21 cellular contexts compared by ENCODE assay signal in genomic region chr1:3577711-3578432, GRCh38. TPM values are rescaled to one million over a fixed set of nuclear protein-coding genes. Genes with fewer than 3 reads are reported as not detected.
DNase-seq lines count a peak whose midpoint lies in the region; ATAC-seq and TF ChIP-seq lines count a peak whose summit lies in the region.
"Had no signal": no experiment of that assay in that cellular context is flagged by ENCODE, and none has a peak within 500 bp of the region (broad histone marks: within the 10 kb centered on the region; RNA-seq: fewer than 3 reads in every experiment).

No MANE protein-coding gene starts in this region.

- peaks cover 0 to 42% (median 0%) of the 10 kb centered on the region in 4 donors for H3K27me3 ChIP-seq in esophagus squamous epithelium
- H3K27me3 ChIP-seq: tibial nerve had no signal

- H3K36me3 ChIP-seq in esophagus squamous epithelium, result no peaks in the 10 kb centered on the region
- H3K36me3 ChIP-seq: tibial nerve had no signal

- ATAC-seq in GM19324 (IDR thresholded peaks at IDR 0.05; ENCODE audit: low FRiP score, unreplicated experiment), result no peak
- ATAC-seq: stimulated activated naive CD8-positive, alpha-beta T cell treated with anti-CD3 and anti-CD28 coated beads, Interleukin-15, Interleukin-2, amounts not matched to agents 100 U/mL and 50 U/mL, for 24 hours had no signal

- TF ChIP-seq POLR2A in esophagus squamous epithelium (IDR thresholded peaks at IDR 0.05), result no peak

- no peak overlapping the region for H3K4me3 ChIP-seq in astrocyte of the spinal cord (ENCODE audit: low read depth, low read length)
- H3K4me3 ChIP-seq in esophagus squamous epithelium, result no peak overlapping the region
- H3K4me3 ChIP-seq: skin epidermis, tibial nerve had no signal

- in situ Hi-C loops in astrocyte of the spinal cord (cut with HindIII; ENCODE audit: low sequenced_read_pairs), result no loop called here

- DNase-seq in M059J (ENCODE audit: low read depth) (peak; percentile 93), astrocyte of the spinal cord (ENCODE audit: low read depth, low spot score) (peak; percentile 66), myocyte (ENCODE audit: low read depth) (peak; percentile 25), SW480 (ENCODE audit: low spot score) (no peak), esophagus squamous epithelium (lab: John Stamatoyannopoulos, UW) (no peak)
- no peak for DNase-seq in activated CD4-positive, alpha-beta T cell treated with anti-CD3 and anti-CD28 coated beads for 4 hours
- DNase-seq: activated CD4-positive, alpha-beta T cell treated with anti-CD3 and anti-CD28 coated beads, Interleukin-2, amount 50 U/mL, for 48 hours; activated naive CD4-positive, alpha-beta T cell; CD4-positive, alpha-beta T cell; DMS153; foreskin melanocyte; hippocampal formation; islet precursor cell; NCI-H526; stimulated activated CD4-positive, alpha-beta T cell treated with anti-CD3 and anti-CD28 coated beads, Interleukin-2, amount 100 ng/mL, for 24 hours; stimulated activated naive CD8-positive, alpha-beta T cell treated with anti-CD3 and anti-CD28 coated beads, Interleukin-15, Interleukin-2, amounts not matched to agents 100 U/mL and 50 U/mL, for 24 hours had no signal

- peaks cover 0 to 16% (median 0%) of the 10 kb centered on the region in 3 donors for H3K4me1 ChIP-seq in esophagus squamous epithelium

- H3K9me3 ChIP-seq in esophagus squamous epithelium, result no peaks in the 10 kb centered on the region
- H3K9me3 ChIP-seq: tibial nerve had no signal

- intact Hi-C loops in esophagus squamous epithelium (cut with DNase I), result no loop called here

- WGBS in esophagus squamous epithelium, 2 donors, result 55 to 63% methylated on average over 4 to 5 of the region's 27 CpGs

- no peak for TF ChIP-seq CTCF in C4-2B (conservative IDR thresholded peaks at IDR 0.05)
- no peak for TF ChIP-seq CTCF in astrocyte of the spinal cord (IDR thresholded peaks at IDR 0.05; ENCODE audit: low read depth, low read length)
- TF ChIP-seq CTCF in esophagus squamous epithelium (IDR thresholded peaks at IDR 0.05), result no peak

- H3K27ac ChIP-seq in C4-2B, result peak overlapping the region; percentile 41
- H3K27ac ChIP-seq in esophagus squamous epithelium, result no peak overlapping the region
- H3K27ac ChIP-seq: epithelial cell of prostate, skin epidermis, tibial nerve had no signal

RNA-seq across cellular contexts. Expression of gene MEGF6, which starts 33.4 kb away (rescaled TPM):
- total RNA-seq in M059J (2014; rRNA removed; shearing (Covaris generic)), result 6.5 and 20.9 TPM in 2 replicates
- total RNA-seq in myocyte, result 0.13 and 0.16 TPM in 2 replicates
- polyA plus RNA-seq in myocyte (2012), result 45.6 TPM
- 10 to 100 TPM in 3 of 4 donors, 1 to 10 TPM in 1; 8.8 to 27.1 (median 16.8) TPM for total RNA-seq in esophagus squamous epithelium

RNA-seq across cellular contexts. Expression of gene TPRG1L, which starts 46.9 kb away (rescaled TPM):
- 12.8 and 16.0 TPM in 2 replicates for total RNA-seq in M059J (2014; rRNA removed; shearing (Covaris generic))
- total RNA-seq in myocyte, result 19.7 and 23.2 TPM in 2 replicates
- polyA plus RNA-seq in myocyte (2012), result 78.4 TPM
- 10 to 100 TPM; 27.9 to 44.7 (median 33.2) TPM for total RNA-seq in esophagus squamous epithelium

Comparison
In these comparisons a context has a peak if more than half of its experiments do, and no peak if none do; other contexts are left out.
1. DNase-seq: peak in M059J (single experiment), astrocyte of the spinal cord (single experiment) and myocyte (single experiment); none in activated CD4-positive, alpha-beta T cell treated with anti-CD3 and anti-CD28 coated beads for 4 hours (0 of 2), SW480 (single experiment) and esophagus squamous epithelium (single experiment).